7 cellular contexts compared by ENCODE assay signal in the genomic region with DNA sequence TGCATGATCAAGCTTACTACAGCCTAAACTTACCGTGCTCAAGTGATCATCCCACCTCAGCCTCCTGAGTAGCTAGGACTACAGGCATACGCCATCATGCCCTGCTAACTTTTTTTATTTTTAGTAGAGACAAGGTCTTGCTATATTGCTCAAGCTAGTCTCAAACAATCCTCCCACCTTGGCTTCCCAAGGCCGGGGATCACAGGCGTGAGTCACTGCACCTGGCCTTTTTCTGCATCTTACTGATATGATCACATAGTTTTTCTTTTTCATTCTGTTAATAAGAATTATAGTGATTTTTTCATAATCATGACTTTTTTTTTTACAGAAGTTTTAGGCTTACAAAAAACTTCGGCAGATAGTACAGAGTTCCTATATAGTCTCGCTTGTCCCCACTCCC.
"Had no signal": no experiment of that assay in that cellular context is flagged by ENCODE, and none has a peak within 500 bp of the region (broad histone marks: within the 10 kb centered on the region; RNA-seq: fewer than 3 reads in every experiment).

No MANE protein-coding gene starts in this region.

- DNase-seq: GDM1, GF-D8 had no signal

- FAIRE-seq: GM12878, GM12891, GM12892, GM18507, GM19239 had no signal

- H3K4me3 ChIP-seq: GM12878 had no signal
